In genomic region chr6:91087864-91088263, GRCh38 we compare ENCODE assay signal across 1 cellular context.
TF ChIP-seq lines count a peak whose summit lies in the region.

No MANE protein-coding gene starts in this region.

TF ChIP-seq in H1, 55 proteins besides CTCF, POLR2A, EP300 and RAD21:
- no peak for TF ChIP-seq ATF2 (IDR thresholded peaks at IDR 0.05; ENCODE audit: low read length)
- TF ChIP-seq SP2 (IDR thresholded peaks at IDR 0.05; ENCODE audit: low read length), result no peak
- no peak for TF ChIP-seq PHF8 (conservative IDR thresholded peaks at IDR 0.05; ENCODE audit: low read depth, low read length)
- TF ChIP-seq HDAC6 (IDR thresholded peaks at IDR 0.05; ENCODE audit: low read depth, low read length), result no peak
- no peak for TF ChIP-seq ASH2L (IDR thresholded peaks at IDR 0.05; ENCODE audit: low read length)
- TF ChIP-seq TCF12 (IDR thresholded peaks at IDR 0.05; ENCODE audit: low read depth, low read length), result peak; percentile 68; the same call in 1 of the 2 replicates
- no peak for TF ChIP-seq GABPA (IDR thresholded peaks at IDR 0.05; ENCODE audit: borderline replicate concordance, insufficient read depth, low read length)
- TF ChIP-seq KDM4A (IDR thresholded peaks at IDR 0.05; ENCODE audit: low read depth, low read length, severe bottlenecking), result no peak
- peak; percentile 13 for TF ChIP-seq NANOG (IDR thresholded peaks at IDR 0.05; ENCODE audit: insufficient read depth, low read depth, low read length, poor library complexity, severe bottlenecking)
- TF ChIP-seq CHD7 (IDR thresholded peaks at IDR 0.05; ENCODE audit: insufficient replicate concordance, low read length), result peak; percentile 67
- TF ChIP-seq CHD2 (IDR thresholded peaks at IDR 0.05; ENCODE audit: low read length), result no peak
- TF ChIP-seq TEAD4 (IDR thresholded peaks at IDR 0.05; ENCODE audit: low read depth, low read length), result peak; percentile 62; the same call in 1 of the 2 replicates
- no peak for TF ChIP-seq JUND (IDR thresholded peaks at IDR 0.05; ENCODE audit: low read length)
- peak in 1 of 2 experiments; percentile 67; a peak in 1 of 4 replicates for TF ChIP-seq HDAC2 (IDR thresholded peaks at IDR 0.05; ENCODE audit: borderline replicate concordance in 1 of 2, low read depth in 2 of 2, low read length in 2 of 2)
